ENCODE assay signal across 38 cellular contexts in genomic region chr1:18501833-18502232, GRCh38. TPM values are rescaled to one million over a fixed set of nuclear protein-coding genes. Genes with fewer than 3 reads are reported as not detected.
"Had no signal": no experiment of that assay in that cellular context is flagged by ENCODE, and none has a peak within 500 bp of the region (broad histone marks: within the 10 kb centered on the region; RNA-seq: fewer than 3 reads in every experiment).

No MANE protein-coding gene starts in this region.

- H3K27ac ChIP-seq: KMS-11 had no signal

- H3K9me3 ChIP-seq: MG63 had no signal

- H3K27me3 ChIP-seq: MG63 had no signal

- DNase-seq: Karpas-422, Kasumi-1, MG63, MM.1S, MV-4-11, NCI-H1048, NCI-H1092, NCI-H1092 treated with DMSO at 0.1 percent for 48 hours, NCI-H1105, NCI-H1105 treated with DMSO at 0.1 percent for 48 hours, NCI-H1417, NCI-H1417 treated with DMSO at 0.1 percent for 48 hours, NCI-H1436, NCI-H1436 treated with DMSO at 0.1 percent for 48 hours, NCI-H146, NCI-H1694, NCI-H1694 treated with DMSO at 0.1 percent for 48 hours, NCI-H187, NCI-H187 treated with DMSO at 0.1 percent for 48 hours, NCI-H1930, NCI-H2029, NCI-H2029 treated with DMSO at 0.1 percent for 48 hours, NCI-H2081, NCI-H2081 treated with DMSO at 0.1 percent for 48 hours, NCI-H2107, NCI-H2171, NCI-H2171 treated with DMSO at 0.1 percent for 48 hours, NCI-H2227 treated with DMSO at 0.1 percent for 48 hours, NCI-H226, NCI-H345, NCI-H446, NCI-H446 treated with DMSO at 0.1 percent for 48 hours, NCI-H510A, NCI-H510A treated with DMSO at 0.1 percent for 48 hours had no signal

- H3K9ac ChIP-seq: KMS-11 had no signal

- H3K4me2 ChIP-seq: KMS-11 had no signal

- H3K4me3 ChIP-seq: MG63 had no signal

- H3K36me3 ChIP-seq: MG63 had no signal

RNA-seq across cellular contexts. Expression of gene KLHDC7A, which starts 21.1 kb away (rescaled TPM):
- total RNA-seq: LHCN-M2, MCF 10A, NCI-H460 had no signal
